In the genomic region with DNA sequence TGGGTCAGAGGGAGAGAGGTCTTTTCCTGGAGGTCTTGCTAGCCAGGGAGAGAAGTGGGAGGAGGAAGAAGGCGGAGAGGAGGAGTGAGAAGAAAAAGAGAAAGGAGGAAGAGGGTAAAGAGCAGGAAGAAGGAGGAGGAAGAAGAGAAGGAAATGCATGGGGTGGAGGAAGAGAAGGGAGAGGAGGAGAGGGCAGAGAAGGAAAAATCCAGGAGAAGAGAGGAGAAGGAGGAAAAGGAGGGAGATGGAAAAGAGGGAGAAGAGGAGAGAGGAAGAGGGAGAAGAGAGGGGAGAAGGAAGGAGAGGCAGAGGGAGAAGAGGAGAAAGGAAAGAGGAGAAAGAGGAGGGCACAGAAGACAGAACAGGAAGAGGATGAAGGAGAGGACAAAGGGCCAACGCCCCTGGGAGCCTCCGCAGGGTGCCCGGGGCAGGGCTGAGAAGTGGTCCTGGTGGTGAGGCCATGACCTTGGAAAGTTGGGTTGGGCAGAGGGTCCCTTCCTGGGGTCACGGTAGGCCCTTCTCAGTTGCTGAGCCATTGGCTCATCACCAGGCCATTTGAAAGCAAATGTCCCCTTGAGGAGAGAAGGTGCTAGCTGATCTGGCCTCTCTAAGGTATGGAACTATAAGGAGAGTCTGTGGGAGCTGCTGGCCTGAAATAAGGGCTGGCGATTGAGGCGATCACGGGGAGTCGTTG, we compare ENCODE assay signal across 10 cellular contexts. TPM values are rescaled to one million over a fixed set of nuclear protein-coding genes. Genes with fewer than 3 reads are reported as not detected.
DNase-seq lines count a peak whose midpoint lies in the region; ATAC-seq and TF ChIP-seq lines count a peak whose summit lies in the region.
"Had no signal": no experiment of that assay in that cellular context is flagged by ENCODE, and none has a peak within 500 bp of the region (broad histone marks: within the 10 kb centered on the region; RNA-seq: fewer than 3 reads in every experiment).

No MANE protein-coding gene starts in this region.

- peak overlapping the region; percentile 45 to 87 (median 76); a peak in 18 of 20 replicates for H3K4me3 ChIP-seq in BLaER1 treated with 17β-estradiol and CSF1 and Interleukin-3, amounts not matched to agents 10 nM and 100 nM
- H3K4me3 ChIP-seq in IMR-90 (ENCODE audit: insufficient read depth, low read depth, low read length), result no peak overlapping the region
- H3K4me3 ChIP-seq in breast epithelium, result peak overlapping the region in 2 of 3 donors; percentile 66 to 89

- no peak overlapping the region for H2BK20ac ChIP-seq in IMR-90 (ENCODE audit: low read depth, low read length)

- no peak overlapping the region for H3K27ac ChIP-seq in BLaER1 treated with 17β-estradiol and CSF1 and Interleukin-3, amounts not matched to agents 10 nM and 100 nM
- H3K27ac ChIP-seq in IMR-90 (ENCODE audit: insufficient read depth, low read length), result no peak overlapping the region
- peak overlapping the region; percentile 78 to 90 for H3K27ac ChIP-seq in breast epithelium

- DNase-seq in IMR-90 (no peak), breast epithelium (ENCODE audit: low spot score in 2 of 2) (no peak), naive B cell (peak; percentile 13), NCI-H1436 treated with DMSO at 0.1 percent for 48 hours (lab: John Stamatoyannopoulos, UW) (no peak), GOT3 (lab: John Stamatoyannopoulos, UW) (no peak), SHP77 (lab: John Stamatoyannopoulos, UW) (no peak)
- DNase-seq: DMS153, NCI-H2081 treated with DMSO at 0.1 percent for 48 hours had no signal

- H3K9me3 ChIP-seq in BLaER1 treated with 17β-estradiol and CSF1 and Interleukin-3, amounts not matched to agents 10 nM and 100 nM (replicated peaks in 1 of 11), result no peaks in the 10 kb centered on the region
- no peaks in the 10 kb centered on the region for H3K9me3 ChIP-seq in IMR-90 (ENCODE audit: control insufficient read depth, insufficient read depth, low read length)
- H3K9me3 ChIP-seq in breast epithelium, result no peaks in the 10 kb centered on the region

- H3K56ac ChIP-seq in IMR-90 (ENCODE audit: extremely low read depth, insufficient read depth, low read length), result no peak overlapping the region

- ATAC-seq in IMR-90 (ENCODE audit: low read depth) (no peak), naive B cell (ENCODE audit: low read depth in 2 of 2) (no peak), HG03460 (IDR thresholded peaks at IDR 0.05; ENCODE audit: unreplicated experiment) (no peak)

- POLR2A ChIA-PET in IMR-90 (lab: Charles Lee; ENCODE audit: unreplicated experiment), result no interaction called here

- TF ChIP-seq CTCF in IMR-90 (conservative IDR thresholded peaks at IDR 0.05; ENCODE audit: low read depth, low read length), result no peak
- no peak for TF ChIP-seq CTCF in breast epithelium (IDR thresholded peaks at IDR 0.05)

- no peaks in the 10 kb centered on the region for H3K36me3 Mint-ChIP-seq in naive B cell

- H3K27me3 Mint-ChIP-seq in naive B cell, result peaks cover 21 to 57% (median 52%) of the 10 kb centered on the region in 3 donors

- no peak overlapping the region for H2BK5ac ChIP-seq in IMR-90 (ENCODE audit: low read depth, low read length, poor library complexity, severe bottlenecking)

- CTCF ChIA-PET in IMR-90 (lab: Yijun Ruan, JAX), result no interaction called here

- no peak overlapping the region for H3K4ac ChIP-seq in IMR-90 (ENCODE audit: low read depth, low read length)

- no peak overlapping the region for H2BK15ac ChIP-seq in IMR-90 (ENCODE audit: low read depth, low read length)

- peaks cover 10% of the 10 kb centered on the region for H3K9me1 ChIP-seq in IMR-90 (ENCODE audit: insufficient read depth, low read length)

- H4K8ac ChIP-seq in IMR-90 (ENCODE audit: low read depth in 2 of 2, low read length in 2 of 2), result no peak overlapping the region

- no peak overlapping the region for H3K14ac ChIP-seq in IMR-90 (replicated peaks; ENCODE audit: low read depth, low read length)

- peak overlapping the region; percentile 90 to 99 (median 94) for H3K4me2 ChIP-seq in BLaER1 treated with 17β-estradiol and CSF1 and Interleukin-3, amounts not matched to agents 10 nM and 100 nM
- no peak overlapping the region for H3K4me2 ChIP-seq in IMR-90 (ENCODE audit: low read depth, low read length)

- TF ChIP-seq RAD21 in IMR-90 (IDR thresholded peaks at IDR 0.05; ENCODE audit: low read length), result no peak

- H3K27me3 ChIP-seq in BLaER1 treated with 17β-estradiol and CSF1 and Interleukin-3, amounts not matched to agents 10 nM and 100 nM, result peaks cover 7 to 30% (median 15%) of the 10 kb centered on the region in 11 experiments; a peak in 20 of 22 replicates
- H3K27me3 ChIP-seq in IMR-90 (ENCODE audit: control insufficient read depth, insufficient read depth, low read length), result peaks cover 7% of the 10 kb centered on the region; the same call in 1 of the 2 replicates
- H3K27me3 ChIP-seq in breast epithelium, result no peaks in the 10 kb centered on the region

- H2AK9ac ChIP-seq in IMR-90 (replicated peaks; ENCODE audit: low read depth, low read length, poor library complexity), result peak overlapping the region; percentile 83

- no peak overlapping the region for H3K18ac ChIP-seq in IMR-90 (ENCODE audit: low read depth, low read length)

- intact Hi-C loops in IMR-90 (cut with micrococcal nuclease) (no loop called here), breast epithelium (cut with DNase I; ENCODE audit: low total_unique reads) (no loop called here)

- H2BK120ac ChIP-seq in IMR-90 (ENCODE audit: low read depth, low read length), result no peak overlapping the region

- H3K9ac ChIP-seq in BLaER1 treated with 17β-estradiol and CSF1 and Interleukin-3, amounts not matched to agents 10 nM and 100 nM, result peak overlapping the region in 1 of 11 experiments; percentile 49; a peak in 1 of 22 replicates
- H3K9ac ChIP-seq in IMR-90 (ENCODE audit: low read depth, low read length), result no peak overlapping the region

- H3K9me3 Mint-ChIP-seq in naive B cell, result no peaks in the 10 kb centered on the region

- H2AFZ ChIP-seq in IMR-90 (replicated peaks; ENCODE audit: low read length, poor library complexity), result no peak overlapping the region

- peak overlapping the region in 4 of 6 donors; percentile 36 to 93 (median 73) for H3K27ac Mint-ChIP-seq in naive B cell

- H3K36me3 ChIP-seq in BLaER1 treated with 17β-estradiol and CSF1 and Interleukin-3, amounts not matched to agents 10 nM and 100 nM, result no peaks in the 10 kb centered on the region
- H3K36me3 ChIP-seq in IMR-90 (ENCODE audit: control insufficient read depth, insufficient read depth, low read length), result no peaks in the 10 kb centered on the region
- no peaks in the 10 kb centered on the region for H3K36me3 ChIP-seq in breast epithelium

- WGBS in IMR-90 (ENCODE audit: extremely low coverage in 2 of 2, insufficient read length in 1 of 2), 2 experiments, result 89% methylated on average over 5 of the region's 9 CpGs; no CpG with 5 or more reads in 1 of the 2 experiments

- peaks cover 5 to 34% of the 10 kb centered on the region in 2 experiments; a peak in 3 of 4 replicates for H3K79me1 ChIP-seq in IMR-90 (ENCODE audit: low read depth in 1 of 2, low read length in 2 of 2)

- H3K4me1 Mint-ChIP-seq in naive B cell, result peaks cover 15 to 22% (median 21%) of the 10 kb centered on the region in 3 donors

- H3K4me3 Mint-ChIP-seq in naive B cell, result peak overlapping the region; percentile 80 to 91 (median 84)

- peaks cover 27 to 48% (median 43%) of the 10 kb centered on the region in 10 experiments for H3K4me1 ChIP-seq in BLaER1 treated with 17β-estradiol and CSF1 and Interleukin-3, amounts not matched to agents 10 nM and 100 nM
- peaks cover 25% of the 10 kb centered on the region for H3K4me1 ChIP-seq in IMR-90 (ENCODE audit: control insufficient read depth, insufficient read depth, low read length)
- peaks cover 13 to 30% of the 10 kb centered on the region in 2 donors for H3K4me1 ChIP-seq in breast epithelium

- TF ChIP-seq POLR2A in IMR-90 (IDR thresholded peaks at IDR 0.05; ENCODE audit: low read depth, low read length) (no peak), breast epithelium (IDR thresholded peaks at IDR 0.05) (no peak)

- no peak overlapping the region for H4K5ac ChIP-seq in IMR-90 (ENCODE audit: low read depth, low read length)

- H4K20me1 ChIP-seq in BLaER1 treated with 17β-estradiol and CSF1 and Interleukin-3, amounts not matched to agents 10 nM and 100 nM, result peaks cover 0 to 34% (median 17%) of the 10 kb centered on the region in 11 experiments; a peak in 13 of 22 replicates
- 0 out of 2 replicates have a peak, but pooled peaks cover 4% of the 10 kb centered on the region for H4K20me1 ChIP-seq in IMR-90 (ENCODE audit: insufficient read depth, low read length)

- in situ Hi-C loops in IMR-90 (cut with MboI; ENCODE audit: low sequenced_read_pairs), result no loop called here

- H2AK5ac ChIP-seq in IMR-90 (ENCODE audit: low read depth, low read length), result no peak overlapping the region

- no TSS peak for BruUV-seq in IMR-90 (replicated peaks; lab: Mats Ljungman, UMichigan)

- H4K91ac ChIP-seq in IMR-90 (ENCODE audit: insufficient read depth, low read depth, low read length), result no peak overlapping the region

- H3K23ac ChIP-seq in IMR-90 (ENCODE audit: low read depth, low read length), result no peak overlapping the region

- dilution Hi-C loops in IMR-90 (cut with HindIII; ENCODE audit: low sequenced_read_pairs, unreplicated experiment), result no loop called here

TF ChIP-seq in IMR-90, 13 proteins besides CTCF, POLR2A, EP300 and RAD21:
- TF ChIP-seq CHD1 (IDR thresholded peaks at IDR 0.05; ENCODE audit: low read depth, low read length), result no peak
- no peak for TF ChIP-seq SMC3 (IDR thresholded peaks at IDR 0.05; ENCODE audit: low read depth, low read length)

RNA-seq across cellular contexts. Expression of gene SEMA3F, which starts 1.2 kb away (rescaled TPM):
- total RNA-seq in IMR-90 (2012; rRNA removed) (7.3 and 9.2 TPM in 2 replicates), breast epithelium (10 to 100 TPM in 2 of 3 donors, 1 to 10 TPM in 1; 7.7 to 49.8 (median 26.9) TPM)
- polyA plus RNA-seq in IMR-90 (2012; rRNA removed) (23.3 and 26.7 TPM in 2 replicates), naive B cell (ENCODE audit: low read depth in 6 of 6) (not detected)
- polyA plus RNA-seq in IMR-90 (2012; cell fraction: cytosol; rRNA removed), result 18.0 and 30.3 TPM in 2 replicates
- 18.6 and 46.8 TPM in 2 replicates for polyA plus RNA-seq in IMR-90 (2012; cell fraction: nucleus; rRNA removed; ENCODE audit: low replicate concordance)

RNA-seq across cellular contexts. Expression of gene GNAT1, which starts 37.5 kb away (rescaled TPM):
- not detected in 2 replicates for total RNA-seq in IMR-90 (2012; rRNA removed)
- 0.04 TPM in 1 of 2 replicates, not detected in the other for polyA plus RNA-seq in IMR-90 (2012; rRNA removed)
- not detected in 2 replicates for polyA plus RNA-seq in IMR-90 (2012; cell fraction: cytosol; rRNA removed)
- 0.08 and 0.13 TPM in 2 replicates for polyA plus RNA-seq in IMR-90 (2012; cell fraction: nucleus; rRNA removed; ENCODE audit: low replicate concordance)
- not detected for total RNA-seq in breast epithelium
- polyA plus RNA-seq in naive B cell (ENCODE audit: low read depth in 6 of 6), result not detected

RNA-seq across cellular contexts. Expression of gene SLC38A3, which starts 51.1 kb away (rescaled TPM):
- total RNA-seq in IMR-90 (2012; rRNA removed), result 0.36 TPM in 1 of 2 replicates, not detected in the other
- polyA plus RNA-seq in IMR-90 (2012; rRNA removed), result 0.12 and 0.36 TPM in 2 replicates
- polyA plus RNA-seq in IMR-90 (2012; cell fraction: cytosol; rRNA removed), result 0.04 and 0.15 TPM in 2 replicates
- 0.37 and 0.78 TPM in 2 replicates for polyA plus RNA-seq in IMR-90 (2012; cell fraction: nucleus; rRNA removed; ENCODE audit: low replicate concordance)
- total RNA-seq in breast epithelium, result 1 to 10 TPM in 1 of 3 donors, under 1 TPM in 1, not detected in 1; 0.98 to 2.5 TPM
- polyA plus RNA-seq in naive B cell (ENCODE audit: low read depth in 6 of 6), result not detected

Comparison
In these comparisons a context has a peak if more than half of its experiments do, and no peak if none do; other contexts are left out.
1. H3K27ac ChIP-seq: peak in breast epithelium (2 of 2); none in BLaER1 treated with 17β-estradiol and CSF1 and Interleukin-3, amounts not matched to agents 10 nM and 100 nM (0 of 11) and IMR-90 (single experiment).